30 cellular contexts compared by ENCODE assay signal in genomic region chr11:76148941-76149613, GRCh38. TPM values are rescaled to one million over a fixed set of nuclear protein-coding genes. Genes with fewer than 3 reads are reported as not detected.
DNase-seq lines count a peak whose midpoint lies in the region; ATAC-seq and TF ChIP-seq lines count a peak whose summit lies in the region.
"Had no signal": no experiment of that assay in that cellular context is flagged by ENCODE, and none has a peak within 500 bp of the region (broad histone marks: within the 10 kb centered on the region; RNA-seq: fewer than 3 reads in every experiment).

No MANE protein-coding gene starts in this region.

- TF ChIP-seq CTCF in IMR-90 (conservative IDR thresholded peaks at IDR 0.05; ENCODE audit: low read depth, low read length) (no peak), colonic mucosa (IDR thresholded peaks at IDR 0.05) (no peak)

- POLR2A ChIA-PET in IMR-90 (lab: Charles Lee; ENCODE audit: unreplicated experiment) = no interaction called here

- no peak overlapping the region for H4K8ac ChIP-seq in IMR-90 (ENCODE audit: low read depth in 2 of 2, low read length in 2 of 2)

- BruUV-seq in IMR-90 (replicated peaks; lab: Mats Ljungman, UMichigan) = no TSS peak

- no peaks in the 10 kb centered on the region for H3K79me1 ChIP-seq in IMR-90 (ENCODE audit: low read depth in 1 of 2, low read length in 2 of 2)

- H3K4me1 ChIP-seq in IMR-90 (ENCODE audit: control insufficient read depth, insufficient read depth, low read length) (no peaks in the 10 kb centered on the region), colonic mucosa (peaks cover 7% of the 10 kb centered on the region), muscle layer of duodenum (ENCODE audit: control insufficient read depth in 1 of 2, insufficient read depth in 2 of 2, low read length in 2 of 2) (peaks cover 0 to 11% of the 10 kb centered on the region in 2 donors)

- CTCF ChIA-PET in IMR-90 (lab: Yijun Ruan, JAX) = no interaction called here
- CTCF ChIA-PET in activated naive CD4-positive, alpha-beta T cell treated with anti-CD3 and anti-CD28 coated beads for 36 hours (lab: Charles Lee) = interaction anchor here (1.5 to 2.2 kb wide), 2 partner anchors 252 to 256 kb away, joined by 3 to 11 read pairs; no protein-coding TSS in a partner anchor

- ATAC-seq in IMR-90 (ENCODE audit: low read depth) (no peak), HG02571 (IDR thresholded peaks at IDR 0.05; ENCODE audit: unreplicated experiment) (no peak)
- ATAC-seq: activated naive CD4-positive, alpha-beta T cell treated with anti-CD3 and anti-CD28 coated beads, Interleukin-2, amount 50 U/mL, for 72 hours; gastroesophageal sphincter; left ventricle myocardium superior; natural killer cell treated with Interleukin-12 subunit alpha and Interleukin-12 subunit beta and Interleukin-15 and Interleukin-18, amount 100 ng/mL, for 72 hours; pancreas; right lobe of liver; stimulated activated naive B cell treated with anti-CD40 and anti-IgM and Interleukin-4, amounts not matched to agents 10 μg/mL and 1 μg/mL and 100 μg/mL, for 72 hours had no signal

- H4K20me1 ChIP-seq in IMR-90 (ENCODE audit: insufficient read depth, low read length) = no peaks in the 10 kb centered on the region
- H4K20me1 ChIP-seq: BLaER1 had no signal

- H3K4me2 ChIP-seq in IMR-90 (ENCODE audit: low read depth, low read length) = no peak overlapping the region
- H3K4me2 ChIP-seq: BLaER1 had no signal

- no peak overlapping the region for H2BK5ac ChIP-seq in IMR-90 (ENCODE audit: low read depth, low read length, poor library complexity, severe bottlenecking)

- H3K27ac Mint-ChIP-seq in activated naive CD4-positive, alpha-beta T cell treated with anti-CD3 and anti-CD28 coated beads for 36 hours = no peak overlapping the region
- H3K27ac Mint-ChIP-seq: activated CD4-positive, alpha-beta memory T cell treated with anti-CD3 and anti-CD28 coated beads, Interleukin-2, amount 10 ng/mL, durations not matched to agents 7 days and 5 days; activated naive CD4-positive, alpha-beta T cell treated with anti-CD3 and anti-CD28 coated beads, Interleukin-2, amount 50 U/mL, for 72 hours; activated T-helper 2 cell treated with anti-CD3 and anti-CD28 coated beads, Interferon-gamma antibody, Interleukin-2, Interleukin-4, amounts not matched to agents 10 μg/mL and 5 μg/mL and 100 μg/mL, durations not matched to agents 14 hours and 24 hours and 36 hours; mesothelial cell of epicardium; natural killer cell treated with Interleukin-12 subunit alpha and Interleukin-12 subunit beta and Interleukin-15 and Interleukin-18, amount 100 ng/mL, for 72 hours; stimulated activated naive B cell treated with anti-CD40 and anti-IgM and Interleukin-4, amounts not matched to agents 10 μg/mL and 1 μg/mL and 100 μg/mL, for 72 hours had no signal

- H3K36me3 Mint-ChIP-seq in activated naive CD4-positive, alpha-beta T cell treated with anti-CD3 and anti-CD28 coated beads for 36 hours (ENCODE audit: low read depth) = no peaks in the 10 kb centered on the region
- H3K36me3 Mint-ChIP-seq: activated naive CD4-positive, alpha-beta T cell treated with anti-CD3 and anti-CD28 coated beads, Interleukin-2, amount 50 U/mL, for 72 hours; mesothelial cell of epicardium; natural killer cell treated with Interleukin-12 subunit alpha and Interleukin-12 subunit beta and Interleukin-15 and Interleukin-18, amount 100 ng/mL, for 72 hours had no signal

- no peak overlapping the region for H2AK5ac ChIP-seq in IMR-90 (ENCODE audit: low read depth, low read length)

- dilution Hi-C loops in IMR-90 (cut with HindIII; ENCODE audit: low sequenced_read_pairs, unreplicated experiment) = no loop called here

- peaks cover 22% of the 10 kb centered on the region for H3K27me3 Mint-ChIP-seq in activated naive CD4-positive, alpha-beta T cell treated with anti-CD3 and anti-CD28 coated beads for 36 hours (ENCODE audit: low read depth)
- H3K27me3 Mint-ChIP-seq: natural killer cell treated with Interleukin-12 subunit alpha and Interleukin-12 subunit beta and Interleukin-15 and Interleukin-18, amount 100 ng/mL, for 72 hours; stimulated activated naive B cell treated with anti-CD40 and anti-IgM and Interleukin-4, amounts not matched to agents 10 μg/mL and 1 μg/mL and 100 μg/mL, for 72 hours had no signal

- no peak overlapping the region for H3K4me3 Mint-ChIP-seq in activated naive CD4-positive, alpha-beta T cell treated with anti-CD3 and anti-CD28 coated beads for 36 hours
- H3K4me3 Mint-ChIP-seq: activated CD4-positive, alpha-beta memory T cell treated with anti-CD3 and anti-CD28 coated beads, Interleukin-2, amount 10 ng/mL, durations not matched to agents 7 days and 5 days; mesothelial cell of epicardium; natural killer cell treated with Interleukin-12 subunit alpha and Interleukin-12 subunit beta and Interleukin-15 and Interleukin-18, amount 100 ng/mL, for 72 hours; stimulated activated naive B cell treated with anti-CD40 and anti-IgM and Interleukin-4, amounts not matched to agents 10 μg/mL and 1 μg/mL and 100 μg/mL, for 72 hours had no signal

- H3K23ac ChIP-seq in IMR-90 (ENCODE audit: low read depth, low read length) = no peak overlapping the region

- WGBS in IMR-90 (ENCODE audit: extremely low coverage in 2 of 2, insufficient read length in 1 of 2), 2 experiments = 80% methylated on average over 11 of the region's 17 CpGs; no CpG with 5 or more reads in 1 of the 2 experiments

- no peak overlapping the region for H4K91ac ChIP-seq in IMR-90 (ENCODE audit: insufficient read depth, low read depth, low read length)

- H2AK9ac ChIP-seq in IMR-90 (replicated peaks; ENCODE audit: low read depth, low read length, poor library complexity) = peak overlapping the region; percentile 43

- H3K4me1 Mint-ChIP-seq in activated naive CD4-positive, alpha-beta T cell treated with anti-CD3 and anti-CD28 coated beads for 36 hours (ENCODE audit: low read depth) = peaks cover 16% of the 10 kb centered on the region

- H3K27me3 ChIP-seq in IMR-90 (ENCODE audit: control insufficient read depth, insufficient read depth, low read length) = peaks cover 2% of the 10 kb centered on the region; the same call in 1 of the 2 replicates
- H3K27me3 ChIP-seq in colonic mucosa = no peaks in the 10 kb centered on the region
- no peaks in the 10 kb centered on the region for H3K27me3 ChIP-seq in muscle layer of duodenum (ENCODE audit: low read depth, low read length)
- H3K27me3 ChIP-seq: BLaER1, esophagus squamous epithelium, MG63, pancreas, right lobe of liver had no signal

- H3K9ac ChIP-seq in IMR-90 (ENCODE audit: low read depth, low read length) (no peak overlapping the region), colonic mucosa (ENCODE audit: low read depth in 2 of 2, low read length in 2 of 2) (peak overlapping the region in 1 of 2 donors; percentile 81)
- H3K9ac ChIP-seq: BLaER1 had no signal

- TF ChIP-seq RAD21 in IMR-90 (IDR thresholded peaks at IDR 0.05; ENCODE audit: low read length) = no peak

- no peak overlapping the region for H2BK15ac ChIP-seq in IMR-90 (ENCODE audit: low read depth, low read length)

- no peak overlapping the region for H3K4me3 ChIP-seq in IMR-90 (ENCODE audit: insufficient read depth, low read depth, low read length)
- no peak overlapping the region for H3K4me3 ChIP-seq in colonic mucosa
- no peak overlapping the region for H3K4me3 ChIP-seq in muscle layer of duodenum (ENCODE audit: low read depth in 1 of 2, low read length in 2 of 2)
- H3K4me3 ChIP-seq: BLaER1, esophagus squamous epithelium, gastroesophageal sphincter, MG63, pancreas, right lobe of liver had no signal

- no peak overlapping the region for H2BK20ac ChIP-seq in IMR-90 (ENCODE audit: low read depth, low read length)

- no peaks in the 10 kb centered on the region for H3K36me3 ChIP-seq in IMR-90 (ENCODE audit: control insufficient read depth, insufficient read depth, low read length)
- no peaks in the 10 kb centered on the region for H3K36me3 ChIP-seq in colonic mucosa
- no peaks in the 10 kb centered on the region for H3K36me3 ChIP-seq in muscle layer of duodenum (ENCODE audit: control insufficient read depth in 1 of 2, insufficient read depth in 2 of 2, low read length in 2 of 2)
- H3K36me3 ChIP-seq: BLaER1, esophagus squamous epithelium, gastroesophageal sphincter, MG63, pancreas, right lobe of liver had no signal

- H3K9me3 Mint-ChIP-seq in activated naive CD4-positive, alpha-beta T cell treated with anti-CD3 and anti-CD28 coated beads for 36 hours = no peaks in the 10 kb centered on the region
- H3K9me3 Mint-ChIP-seq: activated CD4-positive, alpha-beta memory T cell treated with anti-CD3 and anti-CD28 coated beads, Interleukin-2, amount 10 ng/mL, durations not matched to agents 7 days and 5 days; activated naive CD4-positive, alpha-beta T cell treated with anti-CD3 and anti-CD28 coated beads, Interleukin-2, amount 50 U/mL, for 72 hours; activated T-helper 2 cell treated with anti-CD3 and anti-CD28 coated beads, Interferon-gamma antibody, Interleukin-2, Interleukin-4, amounts not matched to agents 10 μg/mL and 5 μg/mL and 100 μg/mL, durations not matched to agents 14 hours and 24 hours and 36 hours; mesothelial cell of epicardium; natural killer cell treated with Interleukin-12 subunit alpha and Interleukin-12 subunit beta and Interleukin-15 and Interleukin-18, amount 100 ng/mL, for 72 hours; stimulated activated naive B cell treated with anti-CD40 and anti-IgM and Interleukin-4, amounts not matched to agents 10 μg/mL and 1 μg/mL and 100 μg/mL, for 72 hours had no signal

- no peak overlapping the region for H2AFZ ChIP-seq in IMR-90 (replicated peaks; ENCODE audit: low read length, poor library complexity)

- peak; percentile 47 for DNase-seq in COLO668 (lab: John Stamatoyannopoulos, UW; ENCODE audit: unreplicated experiment)
- no peak for DNase-seq in IMR-90
- DNase-seq in colonic mucosa = peak; percentile 85
- DNase-seq in NCI-H748 (lab: John Stamatoyannopoulos, UW; ENCODE audit: unreplicated experiment) = no peak
- no peak for DNase-seq in iPS-NIHi7 (ENCODE audit: extremely low spot score)
- DNase-seq in activated naive CD4-positive, alpha-beta T cell treated with anti-CD3 and anti-CD28 coated beads for 36 hours = no peak
- DNase-seq: activated CD4-positive, alpha-beta memory T cell treated with anti-CD3 and anti-CD28 coated beads, Interleukin-2, amount 10 ng/mL, durations not matched to agents 7 days and 5 days; activated CD4-positive, alpha-beta T cell treated with anti-CD3 and anti-CD28 coated beads for 1 hour; activated CD8-positive, alpha-beta memory T cell treated with anti-CD3 and anti-CD28 coated beads, Interleukin-2, amount 50 U/mL, for 48 hours; anterior cingulate cortex; COR-L47; esophagus squamous epithelium; hypothalamus; left ventricle myocardium superior; MG63; NCI-H1436 treated with DMSO at 0.1 percent for 48 hours; NCI-H446 treated with DMSO at 0.1 percent for 48 hours; stimulated activated CD4-positive, alpha-beta T cell treated with anti-CD3 and anti-CD28 coated beads, Interleukin-4, amount 100 ng/mL, for 4 hours; stimulated activated naive B cell treated with anti-CD40 and anti-IgM and Interleukin-4, amounts not matched to agents 10 μg/mL and 1 μg/mL and 100 μg/mL, for 72 hours had no signal

- in situ Hi-C loops in IMR-90 (cut with MboI; ENCODE audit: low sequenced_read_pairs) = no loop called here

- H3K9me3 ChIP-seq in IMR-90 (ENCODE audit: control insufficient read depth, insufficient read depth, low read length) (no peaks in the 10 kb centered on the region), colonic mucosa (no peaks in the 10 kb centered on the region), muscle layer of duodenum (ENCODE audit: control insufficient read depth in 1 of 2, low read length in 2 of 2) (no peaks in the 10 kb centered on the region)
- H3K9me3 ChIP-seq: BLaER1, esophagus squamous epithelium, gastroesophageal sphincter, MG63, pancreas, right lobe of liver had no signal

- no peak overlapping the region for H3K4ac ChIP-seq in IMR-90 (ENCODE audit: low read depth, low read length)

- H4K5ac ChIP-seq in IMR-90 (ENCODE audit: low read depth, low read length) = no peak overlapping the region

- intact Hi-C loops in IMR-90 (cut with micrococcal nuclease) = no loop called here
- intact Hi-C loops in colonic mucosa (cut with DNase I) = no loop called here
- intact Hi-C loops in activated naive CD4-positive, alpha-beta T cell treated with anti-CD3 and anti-CD28 coated beads for 36 hours (cut with micrococcal nuclease) = no loop called here

- H3K14ac ChIP-seq in IMR-90 (replicated peaks; ENCODE audit: low read depth, low read length) = no peak overlapping the region

- H3K27ac ChIP-seq in IMR-90 (ENCODE audit: insufficient read depth, low read length) = no peak overlapping the region
- peak overlapping the region; percentile 86 for H3K27ac ChIP-seq in colonic mucosa
- H3K27ac ChIP-seq in muscle layer of duodenum (ENCODE audit: low read length) = peak overlapping the region; percentile 61
- H3K27ac ChIP-seq: BLaER1, esophagus squamous epithelium, gastroesophageal sphincter, pancreas, right lobe of liver had no signal

- H3K9me1 ChIP-seq in IMR-90 (ENCODE audit: insufficient read depth, low read length) = peaks cover 11% of the 10 kb centered on the region; the same call in 1 of the 2 replicates

- no peak for TF ChIP-seq POLR2A in IMR-90 (IDR thresholded peaks at IDR 0.05; ENCODE audit: low read depth, low read length)

- H2BK120ac ChIP-seq in IMR-90 (ENCODE audit: low read depth, low read length) = no peak overlapping the region

- no peak overlapping the region for H3K18ac ChIP-seq in IMR-90 (ENCODE audit: low read depth, low read length)

- no peak overlapping the region for H3K56ac ChIP-seq in IMR-90 (ENCODE audit: extremely low read depth, insufficient read depth, low read length)

RNA-seq across cellular contexts. Expression of gene WNT11, which starts 57.2 kb away (rescaled TPM):
- total RNA-seq in IMR-90 (2012; rRNA removed) (not detected in 2 replicates), colonic mucosa (1 to 10 TPM; 3.6 to 3.8 TPM)
- 0.10 TPM in 1 of 2 replicates, not detected in the other for polyA plus RNA-seq in IMR-90 (2012; rRNA removed)
- 0.02 and 0.04 TPM in 2 replicates for polyA plus RNA-seq in IMR-90 (2012; cell fraction: cytosol; rRNA removed)
- not detected in 2 replicates for polyA plus RNA-seq in IMR-90 (2012; cell fraction: nucleus; rRNA removed; ENCODE audit: low replicate concordance)
- not detected for total RNA-seq in activated naive CD4-positive, alpha-beta T cell treated with anti-CD3 and anti-CD28 coated beads for 36 hours
- total RNA-seq: H4 had no signal

Comparison
In these comparisons a context has a peak if more than half of its experiments do, and no peak if none do; other contexts are left out.
1. DNase-seq: peak in COLO668 (single experiment) and colonic mucosa (single experiment); none in IMR-90 (single experiment), NCI-H748 (single experiment), iPS-NIHi7 (single experiment) and activated naive CD4-positive, alpha-beta T cell treated with anti-CD3 and anti-CD28 coated beads for 36 hours (single experiment).